ENCODE assay signal across 18 cellular contexts in the genomic region with DNA sequence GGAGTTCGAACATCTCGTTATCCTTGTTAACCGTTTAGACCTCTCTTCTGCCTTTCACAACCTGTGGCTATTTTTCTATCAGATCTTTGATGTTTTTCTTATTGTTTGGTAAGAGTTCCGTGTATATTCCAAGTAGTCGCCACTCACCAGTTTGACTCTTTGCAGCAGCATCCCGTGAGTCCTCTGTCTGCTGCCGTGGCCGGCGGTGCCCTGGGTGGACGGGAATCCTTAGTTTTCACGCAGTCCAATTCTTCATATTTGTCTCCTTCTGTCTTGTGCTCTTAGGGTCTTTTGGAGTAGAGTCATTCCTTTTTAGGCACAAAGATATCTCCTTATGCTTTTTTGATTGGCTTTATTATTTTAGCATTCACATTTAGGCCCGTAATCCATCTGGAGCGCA.
DNase-seq lines count a peak whose midpoint lies in the region; ATAC-seq and TF ChIP-seq lines count a peak whose summit lies in the region.
"Had no signal": no experiment of that assay in that cellular context is flagged by ENCODE, and none has a peak within 500 bp of the region (broad histone marks: within the 10 kb centered on the region; RNA-seq: fewer than 3 reads in every experiment).

No MANE protein-coding gene starts in this region.

- H3K9me3 Mint-ChIP-seq in neural progenitor cell (peaks cover 19% of the 10 kb centered on the region), endothelial cell (ENCODE audit: unreplicated experiment) (no peaks in the 10 kb centered on the region)

- peak overlapping the region; percentile 81 for H3K4me2 ChIP-seq in HCT116 (ENCODE audit: low read length)
- H3K4me2 ChIP-seq in PC-9: peak overlapping the region; percentile 79
- no peak overlapping the region for H3K4me2 ChIP-seq in mesenchymal stem cell (ENCODE audit: low read length, poor library complexity, severe bottlenecking)
- no peak overlapping the region for H3K4me2 ChIP-seq in neural progenitor cell

- no peaks in the 10 kb centered on the region for H3K27me3 ChIP-seq in HCT116 (ENCODE audit: insufficient read depth, low read length)
- H3K27me3 ChIP-seq in PC-9 (ENCODE audit: insufficient read depth, low read depth): no peaks in the 10 kb centered on the region
- H3K27me3 ChIP-seq in mesenchymal stem cell (ENCODE audit: control insufficient read depth in 1 of 2, insufficient read depth in 1 of 2, low read length in 2 of 2): no peaks in the 10 kb centered on the region
- H3K27me3 ChIP-seq in neural progenitor cell: peaks cover 71% of the 10 kb centered on the region

- H3F3A ChIP-seq in PC-9 (ENCODE audit: insufficient read depth, low read depth): peaks cover 15% of the 10 kb centered on the region
- peaks cover 41% of the 10 kb centered on the region for H3F3A ChIP-seq in neural progenitor cell (ENCODE audit: low read depth)

- RAD21 ChIA-PET in HCT116 (lab: Charles Lee; ENCODE audit: low non-redundant PET in 1 of 2, low total read pairs in 2 of 2, uncharacterized antibody in 2 of 2, unreplicated experiment in 2 of 2): no interaction called here

- POLR2A ChIA-PET in HCT116 (lab: Charles Lee) (interaction anchor here (1.6 kb wide), 1 partner anchor 14 kb away, joined by 5 read pairs; no protein-coding TSS in a partner anchor), PC-9 (lab: Charles Lee; ENCODE audit: unreplicated experiment) (no interaction called here)

- no peak for TF ChIP-seq POLR2A in HCT116 (IDR thresholded peaks at IDR 0.05; ENCODE audit: borderline replicate concordance, extremely low read depth, insufficient read depth, insufficient read length)

- intact Hi-C loops in HCT116 (cut with micrococcal nuclease): loop anchor here (5.0 kb wide), 2 partner anchors 92 to 93 kb away; partner anchors contain the start of gene MSX1
- intact Hi-C loops in PC-9 (cut with micrococcal nuclease; ENCODE audit: unreplicated experiment): no loop called here

- BruUV-seq in HCT116 (replicated peaks; lab: Mats Ljungman, UMichigan) (no TSS peak), PC-9 (replicated peaks; lab: Mats Ljungman, UMichigan) (no TSS peak)

- no peak overlapping the region for H4K8ac ChIP-seq in mesenchymal stem cell (ENCODE audit: low read length)

- TF ChIP-seq CTCF in HCT116 (IDR thresholded peaks at IDR 0.05 in 2 of 3, conservative IDR thresholded peaks at IDR 0.05 in 1 of 3; ENCODE audit: borderline replicate concordance in 1 of 3, insufficient read depth in 1 of 3, low read depth in 2 of 3, low read length in 2 of 3): no peak
- no peak for TF ChIP-seq CTCF in PC-9 (conservative IDR thresholded peaks at IDR 0.05)
- no peak for TF ChIP-seq CTCF in neural progenitor cell (IDR thresholded peaks at IDR 0.05)
- TF ChIP-seq CTCF in endothelial cell (IDR thresholded peaks at IDR 0.05; ENCODE audit: unreplicated experiment): no peak

- H3K79me2 ChIP-seq in HCT116 (ENCODE audit: insufficient read depth, low read length) (no peaks in the 10 kb centered on the region), PC-9 (ENCODE audit: low read depth) (no peaks in the 10 kb centered on the region), neural progenitor cell (ENCODE audit: low read depth) (no peaks in the 10 kb centered on the region)

- H4K91ac ChIP-seq in mesenchymal stem cell (ENCODE audit: low read length): no peak overlapping the region

- H4K20me1 ChIP-seq in HCT116 (ENCODE audit: insufficient read depth) (no peaks in the 10 kb centered on the region), PC-9 (ENCODE audit: insufficient read depth) (no peaks in the 10 kb centered on the region), neural progenitor cell (ENCODE audit: low read depth) (peaks cover 38% of the 10 kb centered on the region)

- no peaks in the 10 kb centered on the region for H3K9me2 ChIP-seq in HCT116 (ENCODE audit: insufficient read depth)
- no peaks in the 10 kb centered on the region for H3K9me2 ChIP-seq in PC-9 (ENCODE audit: insufficient read depth)

- H3K4me1 ChIP-seq in HCT116 (ENCODE audit: control insufficient read depth in 1 of 2, insufficient read depth in 2 of 2, low read length in 2 of 2): peaks cover 60 to 73% of the 10 kb centered on the region in 2 experiments
- peaks cover 28% of the 10 kb centered on the region for H3K4me1 ChIP-seq in PC-9 (replicated peaks; ENCODE audit: insufficient read depth)
- H3K4me1 ChIP-seq in mesenchymal stem cell (ENCODE audit: control insufficient read depth, insufficient read depth, low read depth, low read length): peaks cover 19% of the 10 kb centered on the region
- H3K4me1 ChIP-seq in neural progenitor cell: peaks cover 31% of the 10 kb centered on the region

- DNase-seq in HCT116 (ENCODE audit: low read depth, low spot score): no peak
- no peak for DNase-seq in PC-9
- DNase-seq in mesenchymal stem cell: no peak
- DNase-seq in neural progenitor cell (ENCODE audit: low spot score): no peak
- DNase-seq in endothelial cell (ENCODE audit: low spot score): no peak
- no peak for DNase-seq in T-helper 9 cell
- DNase-seq in NCI-H2081 treated with DMSO at 0.1 percent for 48 hours (lab: John Stamatoyannopoulos, UW): no peak
- DNase-seq: ACHN; Calu3; CD4-positive, alpha-beta T cell; DMS 273 treated with DMSO at 0.1 percent for 48 hours; DMS79; H7 had no signal

- no peak overlapping the region for H3K23ac ChIP-seq in mesenchymal stem cell (ENCODE audit: low read length in 2 of 2)

- H3K36me3 Mint-ChIP-seq in neural progenitor cell: peaks cover 22% of the 10 kb centered on the region
- H3K36me3 Mint-ChIP-seq in endothelial cell (ENCODE audit: low read depth, unreplicated experiment): peaks cover 4% of the 10 kb centered on the region

- H3K4ac ChIP-seq in mesenchymal stem cell (ENCODE audit: low read depth in 1 of 2, low read length in 2 of 2): no peak overlapping the region

- ATAC-seq in HCT116: no peak
- no peak for ATAC-seq in HG03342 (IDR thresholded peaks at IDR 0.05; ENCODE audit: unreplicated experiment)
- ATAC-seq: GM12878, HepG2 had no signal

- CTCF ChIA-PET in HCT116 (lab: Charles Lee) (interaction anchor here (1.4 kb wide), 1 partner anchor 17 kb away, joined by 3 read pairs; no protein-coding TSS in a partner anchor), PC-9 (lab: Charles Lee) (no interaction called here)

- H3K18ac ChIP-seq in mesenchymal stem cell (ENCODE audit: low read depth in 1 of 2, low read length in 2 of 2): no peak overlapping the region

- no peak overlapping the region for H3K14ac ChIP-seq in mesenchymal stem cell (ENCODE audit: low read length in 2 of 2)

- H2AFZ ChIP-seq in HCT116 (ENCODE audit: low read depth, low read length, poor library complexity, severe bottlenecking): no peak overlapping the region
- no peak overlapping the region for H2AFZ ChIP-seq in PC-9
- H2AFZ ChIP-seq in mesenchymal stem cell (ENCODE audit: low read depth, low read length): no peak overlapping the region
- no peak overlapping the region for H2AFZ ChIP-seq in neural progenitor cell (replicated peaks)
- H2AFZ ChIP-seq: GM23248 had no signal

- peak overlapping the region; percentile 69 for H3K9ac ChIP-seq in HCT116 (ENCODE audit: low read length)
- H3K9ac ChIP-seq in mesenchymal stem cell (ENCODE audit: low read length): no peak overlapping the region
- no peak overlapping the region for H3K9ac ChIP-seq in neural progenitor cell
- H3K9ac ChIP-seq: BLaER1 treated with 17β-estradiol and CSF1 and Interleukin-3, amounts not matched to agents 10 nM and 100 nM; GM23248 had no signal

- H2BK120ac ChIP-seq in mesenchymal stem cell (ENCODE audit: low read depth, low read length): no peak overlapping the region

- WGBS in mesenchymal stem cell: 86% methylated on average over 10 of the region's 13 CpGs

- no peak overlapping the region for H2BK5ac ChIP-seq in mesenchymal stem cell (ENCODE audit: low read depth, low read length, poor library complexity, severe bottlenecking)

- no peaks in the 10 kb centered on the region for H3K79me1 ChIP-seq in mesenchymal stem cell (replicated peaks; ENCODE audit: low read length, poor library complexity, severe bottlenecking)

- peak overlapping the region; percentile 33 for H2BK15ac ChIP-seq in mesenchymal stem cell (ENCODE audit: low read depth, poor library complexity, severe bottlenecking)

- H3K4me3 ChIP-seq in HCT116 (replicated peaks in 1 of 2; ENCODE audit: low read depth in 1 of 2, low read length in 2 of 2) (no peak overlapping the region), PC-9 (peak overlapping the region; percentile 42; the same call in 1 of the 2 replicates), mesenchymal stem cell (ENCODE audit: insufficient read depth in 1 of 2, low read depth in 1 of 2, low read length in 2 of 2) (no peak overlapping the region), neural progenitor cell (no peak overlapping the region)
- H3K4me3 ChIP-seq: BLaER1 treated with 17β-estradiol and CSF1 and Interleukin-3, amounts not matched to agents 10 nM and 100 nM; GM12878; GM23248 had no signal

- no peaks in the 10 kb centered on the region for H3K9me3 ChIP-seq in HCT116 (ENCODE audit: control insufficient read depth in 1 of 2, insufficient read depth in 1 of 2, low read depth in 1 of 2, low read length in 2 of 2)
- no peaks in the 10 kb centered on the region for H3K9me3 ChIP-seq in PC-9 (ENCODE audit: insufficient read depth, low read depth)
- no peaks in the 10 kb centered on the region for H3K9me3 ChIP-seq in mesenchymal stem cell (ENCODE audit: control insufficient read depth, low read length)
- no peaks in the 10 kb centered on the region for H3K9me3 ChIP-seq in neural progenitor cell (ENCODE audit: low read depth)

- H2AK5ac ChIP-seq in mesenchymal stem cell (ENCODE audit: low read length, severe bottlenecking): no peak overlapping the region

- H3K4me1 Mint-ChIP-seq in neural progenitor cell (peaks cover 69% of the 10 kb centered on the region), endothelial cell (ENCODE audit: unreplicated experiment) (peaks cover 14% of the 10 kb centered on the region)

- peak overlapping the region; percentile 73 for H3K27ac Mint-ChIP-seq in neural progenitor cell
- H3K27ac Mint-ChIP-seq in endothelial cell (ENCODE audit: unreplicated experiment): no peak overlapping the region
- H3K27ac Mint-ChIP-seq: CD4-positive, alpha-beta T cell had no signal

- no peak overlapping the region for H3K4me3 Mint-ChIP-seq in neural progenitor cell
- H3K4me3 Mint-ChIP-seq in endothelial cell (ENCODE audit: unreplicated experiment): no peak overlapping the region
- H3K4me3 Mint-ChIP-seq: CD4-positive, alpha-beta T cell had no signal

- no peak overlapping the region for H2BK12ac ChIP-seq in mesenchymal stem cell (ENCODE audit: low read length in 2 of 2)

- TF ChIP-seq RAD21 in HCT116 (IDR thresholded peaks at IDR 0.05; ENCODE audit: low read depth): no peak

- H3K27ac ChIP-seq in HCT116 (ENCODE audit: low read depth, low read length) (peak overlapping the region; percentile 89), PC-9 (peak overlapping the region; percentile 97), mesenchymal stem cell (ENCODE audit: low read length, poor library complexity, severe bottlenecking) (no peak overlapping the region), neural progenitor cell (no peak overlapping the region)
- H3K27ac ChIP-seq: BLaER1 treated with 17β-estradiol and CSF1 and Interleukin-3, amounts not matched to agents 10 nM and 100 nM; GM23248 had no signal

- peaks cover 6% of the 10 kb centered on the region for H3K27me3 Mint-ChIP-seq in neural progenitor cell (ENCODE audit: insufficient read depth, low read depth)
- H3K27me3 Mint-ChIP-seq in endothelial cell (ENCODE audit: unreplicated experiment): peaks cover 9% of the 10 kb centered on the region

- H3K36me3 ChIP-seq in HCT116 (ENCODE audit: control insufficient read depth in 1 of 2, insufficient read depth in 2 of 2, low read length in 2 of 2) (no peaks in the 10 kb centered on the region), PC-9 (ENCODE audit: low read depth) (no peaks in the 10 kb centered on the region), mesenchymal stem cell (ENCODE audit: control insufficient read depth in 1 of 2, insufficient read depth in 2 of 2, low read depth in 1 of 2, low read length in 2 of 2) (no peaks in the 10 kb centered on the region), neural progenitor cell (no peaks in the 10 kb centered on the region)
- H3K36me3 ChIP-seq: BLaER1 treated with 17β-estradiol and CSF1 and Interleukin-3, amounts not matched to agents 10 nM and 100 nM had no signal

Comparison
In these comparisons a context has a peak if more than half of its experiments do, and no peak if none do; other contexts are left out.
1. H3K27ac ChIP-seq: peak in HCT116 (single experiment) and PC-9 (single experiment); none in mesenchymal stem cell (single experiment) and neural progenitor cell (single experiment).
2. H3K4me2 ChIP-seq: peak in HCT116 (single experiment) and PC-9 (single experiment); none in mesenchymal stem cell (single experiment) and neural progenitor cell (single experiment).